ENCODE assay signal across 26 cellular contexts in the genomic region with DNA sequence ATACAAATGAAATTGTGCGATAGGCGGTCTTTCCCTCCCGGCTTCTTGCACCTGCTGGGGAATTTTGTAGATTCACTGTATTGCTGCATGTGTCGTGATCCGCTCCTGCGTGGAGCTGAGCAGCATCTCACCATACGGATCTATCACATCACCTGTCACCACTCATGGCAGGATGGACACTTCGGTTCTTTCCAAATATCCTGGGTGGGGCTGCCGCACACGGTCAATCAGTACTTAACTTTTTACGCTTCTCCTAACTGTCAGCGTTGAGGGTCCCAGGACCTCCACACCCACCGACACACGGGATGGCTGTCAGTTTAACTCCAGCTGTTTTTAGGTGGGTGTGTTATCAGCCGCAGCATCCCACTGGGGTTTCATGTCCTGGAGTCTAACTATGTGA.
"Had no signal": no experiment of that assay in that cellular context is flagged by ENCODE, and none has a peak within 500 bp of the region (broad histone marks: within the 10 kb centered on the region; RNA-seq: fewer than 3 reads in every experiment).

No MANE protein-coding gene starts in this region.

- H3K4me3 ChIP-seq: cardiac muscle cell had no signal

- DNase-seq: activated CD4-positive, alpha-beta T cell treated with anti-CD3 and anti-CD28 coated beads for 48 hours; activated CD4-positive, alpha-beta T cell treated with anti-CD3 and anti-CD28 coated beads, Interleukin-2, amount 50 U/mL, for 4 hours; activated CD8-positive, alpha-beta T cell treated with anti-CD3 and anti-CD28 coated beads, Interleukin-2, amount 10 ng/mL, durations not matched to agents 7 days and 5 days; activated effector memory CD4-positive, alpha-beta T cell treated with Interleukin-2 at 50 U/mL for 16 hours; activated naive CD4-positive, alpha-beta T cell; activated T-cell treated with anti-CD3 and anti-CD28 coated beads, Interleukin-2, amount 50 U/mL, for 24 hours; amygdala; brain microvascular endothelial cell; NCI-H1092; NCI-H1417; NCI-H1930; NCI-H2107; NCI-H2171 treated with DMSO at 0.1 percent for 48 hours; NCI-H226; NCI-H69; SIG-M5; T-cell; T-helper 2 cell; T1000; WERI-Rb-1 had no signal

- ATAC-seq: activated CD4-positive, CD25-positive, alpha-beta regulatory T cell treated with anti-CD3 and anti-CD28 coated beads, Interleukin-2, amount 50 U/mL, for 24 hours; activated CD8-positive, alpha-beta T cell treated with anti-CD3 and anti-CD28 coated beads, Interleukin-2, amount 10 ng/mL, durations not matched to agents 7 days and 5 days; T-cell had no signal

- FAIRE-seq: astrocyte, RCC 7860, TTC549 had no signal

- H3K27ac ChIP-seq: brain microvascular endothelial cell, cardiac muscle cell, KMS-11, WERI-Rb-1 had no signal

- H3K36me3 ChIP-seq: brain microvascular endothelial cell, cardiac muscle cell, WERI-Rb-1 had no signal

- H3K27me3 ChIP-seq: brain microvascular endothelial cell, cardiac muscle cell had no signal

- H3K4me2 ChIP-seq: KMS-11 had no signal

- H3K9ac ChIP-seq: KMS-11 had no signal
